ENCODE assay signal across 8 cellular contexts in genomic region chr19:40283414-40284250, GRCh38. TPM values are rescaled to one million over a fixed set of nuclear protein-coding genes. Genes with fewer than 3 reads are reported as not detected.
DNase-seq lines count a peak whose midpoint lies in the region; ATAC-seq, FAIRE-seq and TF ChIP-seq lines count a peak whose summit lies in the region.

No MANE protein-coding gene starts in this region.

- POLR2A ChIA-PET in activated B cell treated with CpG ODN at 0.5 μM for 24 hours (lab: Charles Lee): interaction anchor here (1.0 to 2.5 kb wide), 4 partner anchors 9 to 322 kb away, joined by 3 to 12 read pairs (median 4); partner anchors contain the start of gene BLVRB

- 69% methylated on average over 12 of the region's 12 CpGs for WGBS in hepatocyte (ENCODE audit: low lambda C conversion rate, missing lambda C conversion rate)
- WGBS in small intestine, 3 donors: 33 to 40% (median 35%) methylated on average over 12 of the region's 12 CpGs

- no peaks in the 10 kb centered on the region for H3K9me2 ChIP-seq in hepatocyte (replicated peaks; ENCODE audit: insufficient read depth)

- H4K20me1 ChIP-seq in hepatocyte (ENCODE audit: insufficient read depth, poor library complexity, severe bottlenecking): peaks cover 10% of the 10 kb centered on the region

- no peaks in the 10 kb centered on the region for H3K27me3 Mint-ChIP-seq in activated B cell treated with CpG ODN at 0.5 μM for 24 hours

- ATAC-seq in activated B cell treated with CpG ODN at 0.5 μM for 24 hours (ENCODE audit: low read depth): no peak
- no peak for ATAC-seq in HG03097 (IDR thresholded peaks at IDR 0.05; ENCODE audit: low FRiP score, unreplicated experiment)

- no peaks in the 10 kb centered on the region for H3K9me3 Mint-ChIP-seq in activated B cell treated with CpG ODN at 0.5 μM for 24 hours

- H3K4me2 ChIP-seq in hepatocyte: peak overlapping the region; percentile 91

- DNase-seq in H4 (ENCODE audit: low spot score): peak; percentile 2
- DNase-seq in activated B cell treated with CpG ODN at 0.5 μM for 24 hours: no peak
- peak; percentile 38 for DNase-seq in hepatocyte (ENCODE audit: low spot score)
- peak; percentile 16 for DNase-seq in small intestine
- no peak for DNase-seq in DMS53 treated with DMSO at 0.1 percent for 48 hours (lab: John Stamatoyannopoulos, UW; ENCODE audit: unreplicated experiment)
- no peak for DNase-seq in activated CD8-positive, alpha-beta memory T cell treated with anti-CD3 and anti-CD28 coated beads for 24 hours
- DNase-seq in activated CD4-positive, alpha-beta T cell treated with anti-CD3 and anti-CD28 coated beads, Interleukin-2, amount 50 U/mL, for 4 hours: no peak

- TF ChIP-seq CTCF in activated B cell treated with CpG ODN at 0.5 μM for 24 hours (IDR thresholded peaks at IDR 0.05): no peak
- no peak for TF ChIP-seq CTCF in hepatocyte (IDR thresholded peaks at IDR 0.05; ENCODE audit: poor library complexity)

- no peaks in the 10 kb centered on the region for H3K36me3 ChIP-seq in hepatocyte (replicated peaks; ENCODE audit: insufficient read depth, low read depth)
- H3K36me3 ChIP-seq in small intestine (ENCODE audit: control insufficient read depth in 2 of 2, insufficient read depth in 2 of 2, low read length in 2 of 2): no peaks in the 10 kb centered on the region

- H3K4me1 Mint-ChIP-seq in activated B cell treated with CpG ODN at 0.5 μM for 24 hours: peaks cover 75% of the 10 kb centered on the region

- no peak for FAIRE-seq in small intestine (lab: Jason Lieb, UNC)

- peak overlapping the region; percentile 94 for H3K27ac Mint-ChIP-seq in activated B cell treated with CpG ODN at 0.5 μM for 24 hours

- H3K27me3 ChIP-seq in hepatocyte (no peaks in the 10 kb centered on the region), small intestine (ENCODE audit: control insufficient read depth in 2 of 2, insufficient read depth in 2 of 2, low read length in 2 of 2) (no peaks in the 10 kb centered on the region)

- intact Hi-C loops in activated B cell treated with CpG ODN at 0.5 μM for 24 hours (cut with micrococcal nuclease): loop anchor here (2.0 to 10.0 kb wide), 4 partner anchors 139 to 491 kb away; partner anchors contain the start of genes MIA and RAB4B

- no peak overlapping the region for H2AFZ ChIP-seq in hepatocyte

- peaks cover 14% of the 10 kb centered on the region for H3K36me3 Mint-ChIP-seq in activated B cell treated with CpG ODN at 0.5 μM for 24 hours (ENCODE audit: low read depth)

- CTCF ChIA-PET in activated B cell treated with CpG ODN at 0.5 μM for 24 hours (lab: Charles Lee): interaction anchor here (0.6 kb wide), 1 partner anchor 143 kb away, joined by 3 read pairs; no protein-coding TSS in a partner anchor

- H3K27ac ChIP-seq in hepatocyte (peak overlapping the region; percentile 98), small intestine (ENCODE audit: low read depth in 1 of 2, low read length in 1 of 2) (peak overlapping the region; percentile 77 to 94)

- peak overlapping the region; percentile 96 for H3K4me3 ChIP-seq in hepatocyte
- H3K4me3 ChIP-seq in small intestine (ENCODE audit: low read depth in 1 of 2, low read length in 2 of 2): peak overlapping the region in 1 of 2 donors; percentile 88

- peaks cover 63% of the 10 kb centered on the region for H3K79me2 ChIP-seq in hepatocyte

- H3K4me3 Mint-ChIP-seq in activated B cell treated with CpG ODN at 0.5 μM for 24 hours: peak overlapping the region; percentile 96

- peaks cover 50% of the 10 kb centered on the region for H3K4me1 ChIP-seq in hepatocyte (ENCODE audit: insufficient read depth)
- peaks cover 3 to 20% of the 10 kb centered on the region in 2 donors for H3K4me1 ChIP-seq in small intestine (ENCODE audit: control insufficient read depth in 2 of 2, insufficient read depth in 1 of 2, low read depth in 1 of 2, low read length in 1 of 2)

- H3K9me3 ChIP-seq in hepatocyte (ENCODE audit: low read depth) (no peaks in the 10 kb centered on the region), small intestine (ENCODE audit: control insufficient read depth, low read depth) (no peaks in the 10 kb centered on the region)

RNA-seq across cellular contexts. Expression of gene AKT2, which starts 1.5 kb away (rescaled TPM):
- 51.0 and 59.2 TPM in 2 replicates for total RNA-seq in H4 (2014; rRNA removed; shearing (Covaris generic))
- total RNA-seq in activated B cell treated with CpG ODN at 0.5 μM for 24 hours (157 and 176 TPM in 2 replicates), hepatocyte (103 and 106 TPM in 2 replicates)
- polyA plus RNA-seq in hepatocyte (53.7 and 54.9 TPM in 2 replicates), small intestine (10 to 100 TPM; 19.2 to 72.2 (median 24.9) TPM)

RNA-seq across cellular contexts. Expression of gene CCNP, which starts 57.1 kb away (rescaled TPM):
- total RNA-seq in H4 (2014; rRNA removed; shearing (Covaris generic)): not detected in 2 replicates
- total RNA-seq in activated B cell treated with CpG ODN at 0.5 μM for 24 hours: 0.16 and 0.42 TPM in 2 replicates
- 0.12 TPM in 1 of 2 replicates, not detected in the other for total RNA-seq in hepatocyte
- polyA plus RNA-seq in hepatocyte: 0.52 TPM in 1 of 2 replicates, not detected in the other
- polyA plus RNA-seq in small intestine: 1 to 10 TPM in 1 of 3 donors, under 1 TPM in 1, not detected in 1; 0.82 to 1.1 TPM

Comparison
In these comparisons a context has a peak if more than half of its experiments do, and no peak if none do; other contexts are left out.
1. DNase-seq: peak in H4 (single experiment), hepatocyte (single experiment) and small intestine (single experiment); none in activated B cell treated with CpG ODN at 0.5 μM for 24 hours (single experiment), DMS53 treated with DMSO at 0.1 percent for 48 hours (single experiment), activated CD8-positive, alpha-beta memory T cell treated with anti-CD3 and anti-CD28 coated beads for 24 hours (single experiment) and activated CD4-positive, alpha-beta T cell treated with anti-CD3 and anti-CD28 coated beads, Interleukin-2, amount 50 U/mL, for 4 hours (0 of 2).